In the genomic region with DNA sequence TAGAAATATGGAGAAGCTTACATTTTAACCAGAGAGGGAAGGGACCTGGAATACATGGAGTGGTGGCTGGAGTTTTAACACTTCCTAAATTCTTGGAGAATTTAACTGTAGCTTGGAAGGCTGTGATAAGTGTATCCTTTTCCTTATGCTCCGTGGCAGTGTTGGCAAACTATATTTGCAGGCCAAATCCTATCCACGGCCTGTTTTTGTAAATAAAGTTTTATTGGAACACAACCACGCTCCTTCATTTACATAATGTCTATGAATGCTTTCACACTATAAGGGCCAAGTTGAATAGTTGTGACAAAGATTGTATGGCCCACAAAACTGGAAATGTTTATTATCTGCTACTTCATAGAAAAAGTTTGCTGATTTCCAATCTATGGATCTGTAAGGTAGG, we compare ENCODE assay signal across 11 cellular contexts.
"Had no signal": no experiment of that assay in that cellular context is flagged by ENCODE, and none has a peak within 500 bp of the region (broad histone marks: within the 10 kb centered on the region; RNA-seq: fewer than 3 reads in every experiment).

No MANE protein-coding gene starts in this region.

- H2AFZ ChIP-seq: GM23248, GM23338 had no signal

- H3K36me3 ChIP-seq: HAP-1 had no signal

- FAIRE-seq: H1, H54 had no signal

- H3K9ac ChIP-seq: GM23248 had no signal

- DNase-seq: GM23248, GOT3, H7, H9, HCEC 1CT, HFFc6 had no signal

- H3K4me1 ChIP-seq: HAP-1 had no signal

- H3K4me2 ChIP-seq: GM23338 had no signal

- H3K4me3 ChIP-seq: GM23248, GM23338, HAP-1 had no signal

- ATAC-seq: GM23338, HCT116 had no signal

- H3K9me3 ChIP-seq: HAP-1 had no signal

- H3K27ac ChIP-seq: GM23248 had no signal
